ENCODE assay signal across 26 cellular contexts in the genomic region with DNA sequence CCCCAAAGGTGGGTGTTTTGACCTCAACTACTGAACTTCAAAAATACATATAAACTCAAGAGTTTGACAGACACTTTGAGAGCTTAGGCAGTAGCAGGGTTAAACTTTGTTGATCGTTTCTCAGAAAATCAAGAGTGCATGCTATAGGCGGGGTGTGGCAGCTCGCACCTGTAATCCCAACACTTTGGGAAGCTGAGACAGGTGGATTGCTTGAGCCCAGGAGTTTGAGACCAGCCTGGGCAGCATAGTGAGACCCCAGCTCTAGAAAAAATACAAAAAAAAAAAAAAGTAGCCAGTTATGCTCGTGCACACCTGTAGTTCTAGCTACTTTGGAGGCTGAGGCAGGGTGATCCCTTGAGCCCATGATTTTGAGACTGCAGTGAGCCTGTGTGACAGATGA. TPM values are rescaled to one million over a fixed set of nuclear protein-coding genes. Genes with fewer than 3 reads are reported as not detected.
"Had no signal": no experiment of that assay in that cellular context is flagged by ENCODE, and none has a peak within 500 bp of the region (broad histone marks: within the 10 kb centered on the region; RNA-seq: fewer than 3 reads in every experiment).

No MANE protein-coding gene starts in this region.

- H3K27me3 ChIP-seq: SJSA1 had no signal

- H3K4me3 ChIP-seq: SJSA1, SK-N-MC had no signal

- H3K27ac ChIP-seq: SJSA1, SK-N-MC had no signal

- DNase-seq: KBM-7, MV-4-11, NCI-H1048, NCI-H1105, NCI-H1417, NCI-H1436 treated with DMSO at 0.1 percent for 48 hours, NCI-H1694, NCI-H187 treated with DMSO at 0.1 percent for 48 hours, NCI-H2029 treated with DMSO at 0.1 percent for 48 hours, NCI-H2171, NCI-H226, NCI-H446, NCI-H510A, NCI-H524 treated with DMSO at 0.1 percent for 48 hours, NCI-H69, NCI-H774, Right ventricle myocardium superior, RPMI8226, SIG-M5 had no signal

- H3K36me3 ChIP-seq: SJSA1 had no signal

- H3K9me3 ChIP-seq: SJSA1 had no signal

- FAIRE-seq: RCC 7860 had no signal

- H3K4me1 ChIP-seq: SJSA1 had no signal

RNA-seq across cellular contexts. Expression of gene NANOG, which starts 12.3 kb away (rescaled TPM):
- total RNA-seq: HT-29, LHCN-M2, MCF 10A, Right ventricle myocardium superior, SJSA1 had no signal
- polyA plus RNA-seq: IgD-negative memory B cell had no signal

RNA-seq across cellular contexts. Expression of gene NANOGNB, which starts 36.4 kb away (rescaled TPM):
- total RNA-seq: HT-29, LHCN-M2, MCF 10A, Right ventricle myocardium superior, SJSA1 had no signal
- polyA plus RNA-seq: IgD-negative memory B cell had no signal

RNA-seq across cellular contexts. Expression of gene CLEC4C, which starts 54.3 kb away (rescaled TPM):
- total RNA-seq: HT-29, LHCN-M2, MCF 10A, Right ventricle myocardium superior, SJSA1 had no signal
